Comparison of ENCODE assay signal across 1 cellular context in genomic region chr2:42922293-42922692, GRCh38.
TF ChIP-seq lines count a peak whose summit lies in the region.

No MANE protein-coding gene starts in this region.

TF ChIP-seq in GM23338, 12 proteins besides CTCF, POLR2A, EP300 and RAD21 (continued from another document):
- no peak for TF ChIP-seq ZNF114 (CRISPR knock-in tag; IDR thresholded peaks at IDR 0.05)
- no peak for TF ChIP-seq POLR2AphosphoS5 (IDR thresholded peaks at IDR 0.05; ENCODE audit: low read depth)
TF ChIP-seq in GM23338: peak in this region for 0.
